8 cellular contexts compared by ENCODE assay signal in genomic region chr19:40403262-40403984, GRCh38. TPM values are rescaled to one million over a fixed set of nuclear protein-coding genes. Genes with fewer than 3 reads are reported as not detected.
DNase-seq lines count a peak whose midpoint lies in the region; ATAC-seq and TF ChIP-seq lines count a peak whose summit lies in the region.

No MANE protein-coding gene starts in this region.

- DNase-seq in A673 (ENCODE audit: low spot score) (peak; percentile 84), NCI-H510A treated with DMSO at 0.1 percent for 48 hours (lab: John Stamatoyannopoulos, UW) (peak; percentile 55), dorsolateral prefrontal cortex (peak in 5 of 10 donors; percentile 39 to 61 (median 55)), lung microvascular endothelial cell (ENCODE audit: low read depth in 2 of 2) (peak; percentile 89)
- DNase-seq in activated CD4-positive, alpha-beta T cell treated with anti-CD3 and anti-CD28 coated beads, Interleukin-2, amount 50 U/mL, for 4 hours = peak; percentile 63 to 72
- peak; percentile 52 for DNase-seq in stimulated activated CD8-positive, alpha-beta memory T cell treated with anti-CD3 and anti-CD28 coated beads, Interleukin-12 subunit alpha, Interleukin-12 subunit beta, amount 100 ng/mL, for 1 hour (ENCODE audit: low read depth)

- CTCF ChIA-PET in A673 (lab: Charles Lee) = interaction anchor here (0.7 kb wide), 2 partner anchors 196 to 264 kb away, joined by 4 read pairs; no protein-coding TSS in a partner anchor

- no peaks in the 10 kb centered on the region for H3K4me1 ChIP-seq in A673 (ENCODE audit: insufficient read depth, low read length, poor library complexity, severe bottlenecking)

- POLR2A ChIA-PET in A673 (lab: Charles Lee; ENCODE audit: low non-redundant PET) = no interaction called here

- H3K4me3 ChIP-seq in A673 (ENCODE audit: low read depth, low read length, poor library complexity, severe bottlenecking) = peak overlapping the region; percentile 62
- peak overlapping the region; percentile 29 to 73 (median 55) for H3K4me3 ChIP-seq in dorsolateral prefrontal cortex

- BruUV-seq in A673 (replicated peaks; lab: Mats Ljungman, UMichigan) = no TSS peak

- TF ChIP-seq CTCF in A673 (conservative IDR thresholded peaks at IDR 0.05; ENCODE audit: low read depth, low read length) (no peak), dorsolateral prefrontal cortex (IDR thresholded peaks at IDR 0.05 in 54 of 56, conservative IDR thresholded peaks at IDR 0.05 in 2 of 56; ENCODE audit: low read depth in 1 of 56, partially characterized antibody in 56 of 56) (no peak)

- peak overlapping the region; percentile 64 for H3K27ac ChIP-seq in A673 (ENCODE audit: low read depth, low read length, poor library complexity, severe bottlenecking)
- peak overlapping the region in 23 of 59 donors; percentile 1 to 82 (median 60) for H3K27ac ChIP-seq in dorsolateral prefrontal cortex

- peak; percentile 57 for ATAC-seq in GM18517 (IDR thresholded peaks at IDR 0.05; ENCODE audit: unreplicated experiment)
- ATAC-seq in HG03103 (IDR thresholded peaks at IDR 0.05; ENCODE audit: low read depth, unreplicated experiment) = peak; percentile 51

- H3K27me3 ChIP-seq in A673 (replicated peaks; ENCODE audit: insufficient read depth, low read depth, low read length, poor library complexity) = no peaks in the 10 kb centered on the region
- H3K27me3 ChIP-seq in dorsolateral prefrontal cortex = peaks cover 0 to 4% (median 0%) of the 10 kb centered on the region in 45 donors

- intact Hi-C loops in A673 (cut with micrococcal nuclease; ENCODE audit: unreplicated experiment) (no loop called here), dorsolateral prefrontal cortex (cut with DNase I) (no loop called here)

- H3K9me3 ChIP-seq in A673 (ENCODE audit: low read depth, low read length, poor library complexity, severe bottlenecking) = no peaks in the 10 kb centered on the region

- H3K36me3 ChIP-seq in A673 (ENCODE audit: insufficient read depth, low read length, poor library complexity, severe bottlenecking) = no peaks in the 10 kb centered on the region

RNA-seq across cellular contexts. Expression of gene PRX, which starts 9.8 kb away (rescaled TPM):
- 2.5 and 3.9 TPM in 2 replicates for total RNA-seq in A673 (2021)
- total RNA-seq in dorsolateral prefrontal cortex = 10 to 100 TPM in 4 of 120 experiments, 1 to 10 TPM in 116; 1.7 to 19.0 (median 5.1) TPM
- total RNA-seq in lung microvascular endothelial cell = 0.87 and 1.2 TPM in 2 replicates

RNA-seq across cellular contexts. Expression of gene HIPK4, which starts 13.4 kb away (rescaled TPM):
- total RNA-seq in A673 (2021) (0.15 TPM in 1 of 2 replicates, not detected in the other), dorsolateral prefrontal cortex (under 1 TPM in 5 of 120 experiments, not detected in 115; 0.18 to 0.45 (median 0.22) TPM), lung microvascular endothelial cell (under 0.01 TPM in 1 of 2 replicates, not detected in the other)

RNA-seq across cellular contexts. Expression of gene SERTAD1, which starts 22.4 kb away (rescaled TPM):
- total RNA-seq in A673 (2021) (9.6 and 16.5 TPM in 2 replicates), dorsolateral prefrontal cortex (10 to 100 TPM in 13 of 120 experiments, 1 to 10 TPM in 107; 2.3 to 23.0 (median 5.5) TPM), lung microvascular endothelial cell (15.7 and 27.8 TPM in 2 replicates)

RNA-seq across cellular contexts. Expression of gene SERTAD3, which starts 40.7 kb away (rescaled TPM):
- 26.3 and 28.7 TPM in 2 replicates for total RNA-seq in A673 (2021)
- total RNA-seq in dorsolateral prefrontal cortex = 10 to 100 TPM in 59 of 120 experiments, 1 to 10 TPM in 61; 3.5 to 29.8 (median 9.8) TPM
- total RNA-seq in lung microvascular endothelial cell = 18.3 and 27.2 TPM in 2 replicates

RNA-seq across cellular contexts. Expression of gene PLD3, which starts 54.9 kb away (rescaled TPM):
- total RNA-seq in A673 (2021) = 310 and 334 TPM in 2 replicates
- total RNA-seq in dorsolateral prefrontal cortex = 100 to 1,000 TPM; 322 to 718 (median 553) TPM
- 87.6 and 128 TPM in 2 replicates for total RNA-seq in lung microvascular endothelial cell
